1 cellular context compared by ENCODE assay signal in the genomic region with DNA sequence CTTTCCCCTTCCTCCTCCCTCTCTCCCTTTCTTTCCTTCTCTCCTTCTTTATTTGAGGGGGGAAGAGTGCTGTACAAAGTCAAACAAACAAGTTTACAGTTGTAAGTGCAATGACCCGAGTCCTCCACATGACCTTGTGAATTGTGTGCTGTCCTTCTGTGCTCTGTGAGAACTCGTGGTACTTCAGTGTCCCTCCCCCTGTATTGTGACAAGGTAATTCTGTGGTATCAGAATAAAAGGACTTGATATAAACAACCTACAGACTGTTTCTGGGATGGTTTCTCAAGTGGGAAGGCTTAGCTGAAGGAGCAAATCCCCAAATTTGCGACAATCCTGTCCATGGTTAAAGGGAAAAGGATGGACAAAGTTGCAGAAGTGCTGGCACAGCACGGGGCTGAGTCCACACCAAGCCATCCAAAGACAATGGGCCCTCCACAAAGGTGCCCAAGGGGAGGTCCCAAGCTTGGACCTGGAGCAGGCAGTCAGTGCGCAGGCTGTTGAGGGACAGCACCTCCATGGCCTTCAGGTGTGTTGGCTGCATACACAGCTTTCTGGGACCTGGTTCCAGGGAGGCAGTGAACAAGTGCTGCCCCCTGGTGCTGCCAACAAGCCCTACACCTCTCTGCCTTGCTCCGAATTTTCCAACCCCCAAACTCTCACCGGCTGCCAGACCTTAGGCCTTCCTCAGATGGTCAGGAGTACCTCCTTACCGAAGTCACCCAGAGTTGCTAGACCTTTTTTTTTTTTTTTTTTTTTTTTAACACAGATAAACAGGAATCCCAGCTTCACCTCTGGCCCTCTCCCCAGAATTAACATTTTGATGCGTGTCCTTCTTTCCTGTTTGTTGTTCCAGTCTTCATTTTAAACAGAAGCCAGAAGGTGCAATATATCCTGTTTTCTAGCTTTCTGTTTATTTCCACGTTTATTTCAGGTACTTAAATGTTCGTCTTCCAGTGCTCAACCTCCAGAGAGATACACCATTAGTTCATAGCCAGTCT.
TF ChIP-seq lines count a peak whose summit lies in the region.

No MANE protein-coding gene starts in this region.

TF ChIP-seq in HepG2, 621 proteins besides CTCF, POLR2A, EP300 and RAD21 (continued from another document and continues in another):
- TF ChIP-seq, protein P1, sequence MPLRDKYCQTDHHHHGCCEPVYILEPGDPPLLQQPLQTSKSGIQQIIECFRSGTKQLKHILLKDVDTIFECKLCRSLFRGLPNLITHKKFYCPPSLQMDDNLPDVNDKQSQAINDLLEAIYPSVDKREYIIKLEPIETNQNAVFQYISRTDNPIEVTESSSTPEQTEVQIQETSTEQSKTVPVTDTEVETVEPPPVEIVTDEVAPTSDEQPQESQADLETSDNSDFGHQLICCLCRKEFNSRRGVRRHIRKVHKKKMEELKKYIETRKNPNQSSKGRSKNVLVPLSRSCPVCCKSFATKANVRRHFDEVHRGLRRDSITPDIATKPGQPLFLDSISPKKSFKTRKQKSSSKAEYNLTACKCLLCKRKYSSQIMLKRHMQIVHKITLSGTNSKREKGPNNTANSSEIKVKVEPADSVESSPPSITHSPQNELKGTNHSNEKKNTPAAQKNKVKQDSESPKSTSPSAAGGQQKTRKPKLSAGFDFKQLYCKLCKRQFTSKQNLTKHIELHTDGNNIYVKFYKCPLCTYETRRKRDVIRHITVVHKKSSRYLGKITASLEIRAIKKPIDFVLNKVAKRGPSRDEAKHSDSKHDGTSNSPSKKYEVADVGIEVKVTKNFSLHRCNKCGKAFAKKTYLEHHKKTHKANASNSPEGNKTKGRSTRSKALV (CRISPR knock-in tag; IDR thresholded peaks at IDR 0.05) = 0 out of 2 replicates have a peak, but pooled peaks have one; percentile 52
- TF ChIP-seq PHB2 (IDR thresholded peaks at IDR 0.05; ENCODE audit: partially characterized antibody) = no peak
- no peak for TF ChIP-seq ZNF441 (CRISPR knock-in tag; IDR thresholded peaks at IDR 0.05; ENCODE audit: borderline replicate concordance)
- no peak for TF ChIP-seq ZBED4 (CRISPR knock-in tag; IDR thresholded peaks at IDR 0.05; ENCODE audit: borderline replicate concordance)
- TF ChIP-seq ZNF350 (CRISPR knock-in tag; IDR thresholded peaks at IDR 0.05; ENCODE audit: borderline replicate concordance, low read depth) = peak; percentile 49; the same call in 1 of the 2 replicates
- no peak for TF ChIP-seq ZNF468 (CRISPR knock-in tag; IDR thresholded peaks at IDR 0.05)
- TF ChIP-seq ISL2 (CRISPR knock-in tag; IDR thresholded peaks at IDR 0.05) = peak; percentile 42; the same call in 1 of the 2 replicates
- TF ChIP-seq FOSL1 (CRISPR knock-in tag; IDR thresholded peaks at IDR 0.05; ENCODE audit: borderline replicate concordance) = no peak
- peak; percentile 47; the same call in 1 of the 2 replicates for TF ChIP-seq IRF2 (CRISPR knock-in tag; IDR thresholded peaks at IDR 0.05)
- TF ChIP-seq ZBTB33 (CRISPR knock-in tag; IDR thresholded peaks at IDR 0.05) = no peak
- TF ChIP-seq FOXA3 (CRISPR knock-in tag; IDR thresholded peaks at IDR 0.05) = peak; percentile 86
- no peak; the same call in 1 of the 2 replicates for TF ChIP-seq GFI1 (CRISPR knock-in tag; IDR thresholded peaks at IDR 0.05; ENCODE audit: borderline replicate concordance)
- TF ChIP-seq ARNT (IDR thresholded peaks at IDR 0.05) = no peak
- TF ChIP-seq ZNF34 (CRISPR knock-in tag; IDR thresholded peaks at IDR 0.05; ENCODE audit: borderline replicate concordance) = no peak
- 0 out of 2 replicates have a peak, but pooled peaks have one; percentile 37 for TF ChIP-seq KDM5A (IDR thresholded peaks at IDR 0.05; ENCODE audit: borderline replicate concordance, low read length)
- TF ChIP-seq MTF2 (CRISPR knock-in tag; IDR thresholded peaks at IDR 0.05; ENCODE audit: borderline replicate concordance) = no peak
- no peak for TF ChIP-seq ZNF446 (CRISPR knock-in tag; IDR thresholded peaks at IDR 0.05)
- TF ChIP-seq ZSCAN20 (CRISPR knock-in tag; IDR thresholded peaks at IDR 0.05; ENCODE audit: borderline replicate concordance) = no peak
- TF ChIP-seq SRF (IDR thresholded peaks at IDR 0.05; ENCODE audit: low read depth, low read length) = no peak
- TF ChIP-seq SMYD3 (CRISPR knock-in tag; IDR thresholded peaks at IDR 0.05) = 0 out of 2 replicates have a peak, but pooled peaks have one; percentile 33
- no peak for TF ChIP-seq MAF1 (CRISPR knock-in tag; IDR thresholded peaks at IDR 0.05; ENCODE audit: borderline replicate concordance)
- TF ChIP-seq ZBTB4 (CRISPR knock-in tag; IDR thresholded peaks at IDR 0.05; ENCODE audit: borderline replicate concordance) = no peak
- TF ChIP-seq FOXJ3 (CRISPR knock-in tag; IDR thresholded peaks at IDR 0.05; ENCODE audit: borderline replicate concordance) = peak; percentile 70
- no peak for TF ChIP-seq PAX8 (CRISPR knock-in tag; IDR thresholded peaks at IDR 0.05; ENCODE audit: borderline replicate concordance)
- TF ChIP-seq ZNF44 (CRISPR knock-in tag; IDR thresholded peaks at IDR 0.05) = no peak
- peak; percentile 71 for TF ChIP-seq BCL6 (CRISPR knock-in tag; IDR thresholded peaks at IDR 0.05)
- TF ChIP-seq TEAD2 (CRISPR knock-in tag; IDR thresholded peaks at IDR 0.05) = no peak
- no peak for TF ChIP-seq MEIS2 (CRISPR knock-in tag; IDR thresholded peaks at IDR 0.05)
- TF ChIP-seq MBNL3 (CRISPR knock-in tag; conservative IDR thresholded peaks at IDR 0.05) = no peak
- TF ChIP-seq ELF3 (CRISPR knock-in tag; IDR thresholded peaks at IDR 0.05) = peak; percentile 59; the same call in 1 of the 2 replicates
- 0 out of 2 replicates have a peak, but pooled peaks have one; percentile 60 for TF ChIP-seq ZNF501 (CRISPR knock-in tag; IDR thresholded peaks at IDR 0.05)
- no peak for TF ChIP-seq SIN3B (IDR thresholded peaks at IDR 0.05; ENCODE audit: low read length)
- peak; percentile 80 for TF ChIP-seq ZNF768 (CRISPR knock-in tag; IDR thresholded peaks at IDR 0.05)
- TF ChIP-seq NKX3-1 (CRISPR knock-in tag; IDR thresholded peaks at IDR 0.05) = no peak
- 0 out of 2 replicates have a peak, but pooled peaks have one; percentile 33 for TF ChIP-seq ZNF143 (CRISPR knock-in tag; IDR thresholded peaks at IDR 0.05)
- no peak for TF ChIP-seq TMF1 (CRISPR knock-in tag; IDR thresholded peaks at IDR 0.05; ENCODE audit: low read depth)
- no peak for TF ChIP-seq ZSCAN25 (CRISPR knock-in tag; IDR thresholded peaks at IDR 0.05)
- no peak for TF ChIP-seq ATAD3A (CRISPR knock-in tag; IDR thresholded peaks at IDR 0.05)
- no peak for TF ChIP-seq ZNF883 (CRISPR knock-in tag; IDR thresholded peaks at IDR 0.05; ENCODE audit: not compliant biosample characterization)
- no peak for TF ChIP-seq ZNF430 (CRISPR knock-in tag; IDR thresholded peaks at IDR 0.05)
- TF ChIP-seq TGIF2 (CRISPR knock-in tag; IDR thresholded peaks at IDR 0.05) = peak; percentile 58; the same call in 1 of the 2 replicates
- TF ChIP-seq GLI4 (CRISPR knock-in tag; IDR thresholded peaks at IDR 0.05; ENCODE audit: borderline replicate concordance) = no peak
- TF ChIP-seq, protein P2, sequence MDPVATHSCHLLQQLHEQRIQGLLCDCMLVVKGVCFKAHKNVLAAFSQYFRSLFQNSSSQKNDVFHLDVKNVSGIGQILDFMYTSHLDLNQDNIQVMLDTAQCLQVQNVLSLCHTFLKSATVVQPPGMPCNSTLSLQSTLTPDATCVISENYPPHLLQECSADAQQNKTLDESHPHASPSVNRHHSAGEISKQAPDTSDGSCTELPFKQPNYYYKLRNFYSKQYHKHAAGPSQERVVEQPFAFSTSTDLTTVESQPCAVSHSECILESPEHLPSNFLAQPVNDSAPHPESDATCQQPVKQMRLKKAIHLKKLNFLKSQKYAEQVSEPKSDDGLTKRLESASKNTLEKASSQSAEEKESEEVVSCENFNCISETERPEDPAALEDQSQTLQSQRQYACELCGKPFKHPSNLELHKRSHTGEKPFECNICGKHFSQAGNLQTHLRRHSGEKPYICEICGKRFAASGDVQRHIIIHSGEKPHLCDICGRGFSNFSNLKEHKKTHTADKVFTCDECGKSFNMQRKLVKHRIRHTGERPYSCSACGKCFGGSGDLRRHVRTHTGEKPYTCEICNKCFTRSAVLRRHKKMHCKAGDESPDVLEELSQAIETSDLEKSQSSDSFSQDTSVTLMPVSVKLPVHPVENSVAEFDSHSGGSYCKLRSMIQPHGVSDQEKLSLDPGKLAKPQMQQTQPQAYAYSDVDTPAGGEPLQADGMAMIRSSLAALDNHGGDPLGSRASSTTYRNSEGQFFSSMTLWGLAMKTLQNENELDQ (CRISPR knock-in tag; IDR thresholded peaks at IDR 0.05; ENCODE audit: borderline replicate concordance) = no peak
- 0 out of 2 replicates have a peak, but pooled peaks have one; percentile 23 for TF ChIP-seq FOXK1 (CRISPR knock-in tag; IDR thresholded peaks at IDR 0.05; ENCODE audit: borderline replicate concordance, low read depth)
- TF ChIP-seq ZNF136 (CRISPR knock-in tag; IDR thresholded peaks at IDR 0.05; ENCODE audit: low read depth) = no peak
- TF ChIP-seq ZNF543 (CRISPR knock-in tag; IDR thresholded peaks at IDR 0.05) = no peak
- no peak for TF ChIP-seq ZNF615 (CRISPR knock-in tag; IDR thresholded peaks at IDR 0.05; ENCODE audit: borderline replicate concordance)
- TF ChIP-seq TAF15 (IDR thresholded peaks at IDR 0.05; ENCODE audit: low read depth, low read length, poor library complexity, severe bottlenecking) = no peak
- no peak for TF ChIP-seq GLMP (CRISPR knock-in tag; IDR thresholded peaks at IDR 0.05; ENCODE audit: borderline replicate concordance)
- no peak for TF ChIP-seq HOXD1 (CRISPR knock-in tag; IDR thresholded peaks at IDR 0.05)
- TF ChIP-seq ZNF260 (CRISPR knock-in tag; IDR thresholded peaks at IDR 0.05; ENCODE audit: borderline replicate concordance, low read depth) = no peak
- TF ChIP-seq PCBP1 (IDR thresholded peaks at IDR 0.05; ENCODE audit: borderline replicate concordance, low read depth, low read length) = no peak
